In the genomic region with DNA sequence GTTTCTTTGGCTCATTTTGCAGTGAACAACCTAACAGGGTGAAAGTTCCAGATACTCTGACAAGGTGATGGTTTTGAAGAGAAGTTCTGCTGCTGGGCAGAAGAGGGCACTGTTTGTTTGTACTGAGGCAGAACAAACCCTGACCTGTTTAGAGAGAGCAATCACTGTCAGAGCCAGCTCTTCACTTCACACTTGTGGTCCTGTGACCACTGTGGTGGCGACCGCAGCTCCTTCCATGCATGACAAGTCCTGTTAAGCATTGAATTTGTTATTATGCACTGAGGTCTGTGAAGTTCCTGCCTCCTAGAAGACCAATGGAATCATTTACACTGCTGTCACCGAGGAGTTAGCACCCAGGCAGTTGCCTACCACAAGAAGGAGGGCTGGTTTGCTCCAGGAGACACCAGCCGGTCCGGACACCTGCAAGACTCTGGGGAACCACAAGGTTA, we compare ENCODE assay signal across 8 cellular contexts.
A peak's percentile ranks its signal among the peaks of the same experiment; 100 is the strongest.
DNase-seq lines count a peak whose midpoint lies in the region; ATAC-seq, FAIRE-seq and TF ChIP-seq lines count a peak whose summit lies in the region.

No MANE protein-coding gene starts in this region.

- TF ChIP-seq CTCF in A549 (IDR thresholded peaks at IDR 0.05) (peak; percentile 67), WERI-Rb-1 (IDR thresholded peaks at IDR 0.05; ENCODE audit: low read depth, low read length) (peak; percentile 95), breast epithelium (IDR thresholded peaks at IDR 0.05) (peak in 2 of 3 donors; percentile 49 to 58), keratinocyte (optimal IDR thresholded peaks at IDR 0.05 in 1 of 3, IDR thresholded peaks at IDR 0.05 in 1 of 3, conservative IDR thresholded peaks at IDR 0.05 in 1 of 3; ENCODE audit: extremely low read depth in 1 of 3, insufficient read depth in 2 of 3, low read length in 3 of 3) (peak; percentile 75 to 88 (median 86))

- H3K27me3 ChIP-seq in WERI-Rb-1 (ENCODE audit: insufficient read depth, low read depth, severe bottlenecking) = no peaks in the 10 kb centered on the region
- no peaks in the 10 kb centered on the region for H3K27me3 ChIP-seq in breast epithelium
- no peaks in the 10 kb centered on the region for H3K27me3 ChIP-seq in keratinocyte (ENCODE audit: control insufficient read depth, extremely low read depth, insufficient read depth, low read length)

- intact Hi-C loops in breast epithelium (cut with DNase I; ENCODE audit: low total_unique reads) = no loop called here

- H3K4me3 ChIP-seq in A549 (no peak overlapping the region), WERI-Rb-1 (ENCODE audit: low read depth, low read length) (no peak overlapping the region), breast epithelium (no peak overlapping the region), keratinocyte (ENCODE audit: control insufficient read depth in 2 of 3, extremely low read depth in 1 of 3, insufficient read depth in 2 of 3, low read depth in 1 of 3, low read length in 3 of 3) (no peak overlapping the region)

- CTCF ChIA-PET in A549 (lab: Yijun Ruan, JAX) = interaction anchor here (0.6 to 1.8 kb wide), 14 partner anchors 8 to 805 kb away, joined by 3 to 7 read pairs (median 3); no protein-coding TSS in a partner anchor

- H3K9ac ChIP-seq in keratinocyte (ENCODE audit: control insufficient read depth, extremely low read depth, insufficient read depth, low read length) = no peak overlapping the region

- no peaks in the 10 kb centered on the region for H4K20me1 ChIP-seq in keratinocyte (ENCODE audit: control insufficient read depth, extremely low read depth, insufficient read depth, low read length)

- H3K27ac ChIP-seq in A549 (peak overlapping the region; percentile 51 to 83), WERI-Rb-1 (no peak overlapping the region), breast epithelium (no peak overlapping the region), keratinocyte (ENCODE audit: control insufficient read depth, insufficient read depth, low read length) (no peak overlapping the region)

- no peak for TF ChIP-seq EP300 in A549 (IDR thresholded peaks at IDR 0.05)

- FAIRE-seq in A549 (lab: Jason Lieb, UNC) = no peak
- FAIRE-seq in keratinocyte (lab: Jason Lieb, UNC) = peak; percentile 86

- H3K36me3 ChIP-seq in WERI-Rb-1 = no peaks in the 10 kb centered on the region
- H3K36me3 ChIP-seq in breast epithelium = no peaks in the 10 kb centered on the region
- no peaks in the 10 kb centered on the region for H3K36me3 ChIP-seq in keratinocyte (ENCODE audit: control insufficient read depth in 2 of 2, extremely low read depth in 1 of 2, insufficient read depth in 2 of 2, low read length in 2 of 2)

- H3K4me2 ChIP-seq in A549 = no peak overlapping the region
- no peak overlapping the region for H3K4me2 ChIP-seq in keratinocyte (ENCODE audit: control insufficient read depth, extremely low read depth, insufficient read depth, low read depth, low read length)

- WGBS in A549 (ENCODE audit: missing lambda C conversion rate) = 45% methylated on average over 5 of the region's 5 CpGs

- H3K9me1 ChIP-seq in keratinocyte (ENCODE audit: control insufficient read depth, extremely low read depth, insufficient read depth, low read length) = no peaks in the 10 kb centered on the region

- peak; percentile 85 to 88 for TF ChIP-seq RAD21 in A549 (conservative IDR thresholded peaks at IDR 0.05 in 1 of 2, IDR thresholded peaks at IDR 0.05 in 1 of 2)

- H3K9me3 ChIP-seq in A549 (no peaks in the 10 kb centered on the region), WERI-Rb-1 (ENCODE audit: severe bottlenecking) (no peaks in the 10 kb centered on the region), breast epithelium (no peaks in the 10 kb centered on the region), keratinocyte (ENCODE audit: control insufficient read depth, low read depth, low read length) (no peaks in the 10 kb centered on the region)

- dilution Hi-C loops in keratinocyte (cut with MboI; ENCODE audit: extremely low pct_ligation_motif_present, low sequenced_read_pairs) = no loop called here

- no peaks in the 10 kb centered on the region for H3K79me2 ChIP-seq in keratinocyte (ENCODE audit: control insufficient read depth, insufficient read depth, low read length)

- DNase-seq in A549 (ENCODE audit: low read depth in 1 of 2, low spot score in 1 of 2) (peak; percentile 37 to 60), NCI-H1694 treated with DMSO at 0.1 percent for 48 hours (lab: John Stamatoyannopoulos, UW) (peak; percentile 20), WERI-Rb-1 (peak; percentile 73), breast epithelium (ENCODE audit: low spot score in 2 of 2) (peak in 1 of 2 donors; percentile 30), keratinocyte (ENCODE audit: low read depth, low spot score) (no peak)
- peak; percentile 45 to 55 for DNase-seq in stimulated activated CD4-positive, alpha-beta T cell treated with anti-CD3 and anti-CD28 coated beads, Interleukin-2, amount 100 ng/mL, for 24 hours

- 0 out of 3 replicates have a peak, but pooled peaks cover 4% of the 10 kb centered on the region for H3K4me1 ChIP-seq in A549
- H3K4me1 ChIP-seq in breast epithelium = no peaks in the 10 kb centered on the region
- no peaks in the 10 kb centered on the region for H3K4me1 ChIP-seq in keratinocyte (ENCODE audit: control insufficient read depth, extremely low read depth, insufficient read depth, low read length)

- no peak for TF ChIP-seq POLR2A in A549 (IDR thresholded peaks at IDR 0.05; ENCODE audit: low read length)
- no peak for TF ChIP-seq POLR2A in breast epithelium (IDR thresholded peaks at IDR 0.05)

- H2AFZ ChIP-seq in keratinocyte (ENCODE audit: control insufficient read depth, low read length) = no peak overlapping the region

- ATAC-seq in A549 (peak; percentile 86 to 98), GM18502 (IDR thresholded peaks at IDR 0.05; ENCODE audit: poor library complexity, unreplicated experiment) (peak; percentile 100), HG02885 (IDR thresholded peaks at IDR 0.05; ENCODE audit: poor library complexity, unreplicated experiment) (peak; percentile 96)

- POLR2A ChIA-PET in A549 (lab: Yijun Ruan, JAX) = interaction anchor here (0.5 kb wide), 1 partner anchor 379 kb away, joined by 3 read pairs; no protein-coding TSS in a partner anchor

TF ChIP-seq in A549, 52 proteins besides CTCF, POLR2A, EP300 and RAD21:
- TF ChIP-seq SMC3 (IDR thresholded peaks at IDR 0.05) (peak; percentile 76), MAFK (IDR thresholded peaks at IDR 0.05; ENCODE audit: partially characterized antibody) (no peak)

Comparison
In these comparisons a context has a peak if more than half of its experiments do, and no peak if none do; other contexts are left out.
1. H3K27ac ChIP-seq: peak in A549 (2 of 2); none in WERI-Rb-1 (single experiment), breast epithelium (0 of 2) and keratinocyte (single experiment).
2. Peak in every context shown above with its lines, with median percentiles within 50 percentile points of each other: ATAC-seq and CTCF ChIP-seq.